In the genomic region with DNA sequence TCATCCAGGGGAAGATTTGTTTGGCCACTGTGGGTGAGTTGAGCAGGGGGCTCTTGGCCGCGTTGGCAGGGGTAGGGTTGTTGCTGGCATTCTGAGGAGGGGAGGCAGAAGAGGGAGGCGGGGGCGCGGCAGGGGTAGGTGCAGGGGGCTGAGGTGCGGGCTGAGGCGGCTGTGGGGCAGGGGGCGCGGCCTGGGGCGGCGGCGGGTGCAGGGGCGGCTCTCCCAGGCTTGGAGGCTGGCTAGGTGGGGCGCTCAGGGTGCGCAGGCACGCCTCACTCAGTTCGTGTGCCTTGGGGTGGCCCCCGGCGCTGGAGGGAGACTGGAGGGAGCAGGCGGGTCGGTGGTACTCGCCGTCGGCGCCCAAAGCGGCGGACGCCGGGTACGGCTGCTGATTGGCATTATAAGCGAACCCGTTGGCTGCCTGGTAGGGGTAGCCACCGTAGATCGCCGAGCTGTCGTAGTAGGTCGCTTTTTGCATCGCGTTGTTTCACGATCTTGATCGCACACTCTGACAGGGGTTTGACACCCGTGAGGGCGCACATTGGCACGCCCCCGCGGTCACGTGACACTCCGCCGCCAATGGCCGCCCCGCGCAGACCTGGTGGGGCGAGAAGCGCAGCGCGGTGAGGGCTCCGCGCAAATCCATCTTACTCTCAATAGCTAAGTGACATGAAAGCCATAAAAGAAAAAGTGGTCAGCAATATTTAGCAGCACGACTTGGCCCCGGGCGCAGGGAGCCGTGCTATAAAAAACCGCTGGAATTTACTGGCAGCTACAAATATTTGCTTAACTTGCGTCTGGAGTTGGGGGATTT, we compare ENCODE assay signal across 1 cellular context.
TF ChIP-seq lines count a peak whose summit lies in the region.

No MANE protein-coding gene starts in this region.

TF ChIP-seq in WTC11, 78 proteins besides CTCF, POLR2A, EP300 and RAD21:
- TF ChIP-seq NFYB (CRISPR knock-in tag; conservative IDR thresholded peaks at IDR 0.05; ENCODE audit: low read depth) (peak; percentile 80), SP1 (CRISPR knock-in tag; conservative IDR thresholded peaks at IDR 0.05) (no peak), ZNF671 (CRISPR knock-in tag; IDR thresholded peaks at IDR 0.05) (no peak)
- TF ChIP-seq, protein P1, sequence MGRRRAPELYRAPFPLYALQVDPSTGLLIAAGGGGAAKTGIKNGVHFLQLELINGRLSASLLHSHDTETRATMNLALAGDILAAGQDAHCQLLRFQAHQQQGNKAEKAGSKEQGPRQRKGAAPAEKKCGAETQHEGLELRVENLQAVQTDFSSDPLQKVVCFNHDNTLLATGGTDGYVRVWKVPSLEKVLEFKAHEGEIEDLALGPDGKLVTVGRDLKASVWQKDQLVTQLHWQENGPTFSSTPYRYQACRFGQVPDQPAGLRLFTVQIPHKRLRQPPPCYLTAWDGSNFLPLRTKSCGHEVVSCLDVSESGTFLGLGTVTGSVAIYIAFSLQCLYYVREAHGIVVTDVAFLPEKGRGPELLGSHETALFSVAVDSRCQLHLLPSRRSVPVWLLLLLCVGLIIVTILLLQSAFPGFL (CRISPR knock-in tag; IDR thresholded peaks at IDR 0.05; ENCODE audit: borderline replicate concordance): no peak
- TF ChIP-seq, protein P2, sequence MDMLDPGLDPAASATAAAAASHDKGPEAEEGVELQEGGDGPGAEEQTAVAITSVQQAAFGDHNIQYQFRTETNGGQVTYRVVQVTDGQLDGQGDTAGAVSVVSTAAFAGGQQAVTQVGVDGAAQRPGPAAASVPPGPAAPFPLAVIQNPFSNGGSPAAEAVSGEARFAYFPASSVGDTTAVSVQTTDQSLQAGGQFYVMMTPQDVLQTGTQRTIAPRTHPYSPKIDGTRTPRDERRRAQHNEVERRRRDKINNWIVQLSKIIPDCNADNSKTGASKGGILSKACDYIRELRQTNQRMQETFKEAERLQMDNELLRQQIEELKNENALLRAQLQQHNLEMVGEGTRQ (CRISPR knock-in tag; IDR thresholded peaks at IDR 0.05): peak; percentile 93
- TF ChIP-seq, protein P3, sequence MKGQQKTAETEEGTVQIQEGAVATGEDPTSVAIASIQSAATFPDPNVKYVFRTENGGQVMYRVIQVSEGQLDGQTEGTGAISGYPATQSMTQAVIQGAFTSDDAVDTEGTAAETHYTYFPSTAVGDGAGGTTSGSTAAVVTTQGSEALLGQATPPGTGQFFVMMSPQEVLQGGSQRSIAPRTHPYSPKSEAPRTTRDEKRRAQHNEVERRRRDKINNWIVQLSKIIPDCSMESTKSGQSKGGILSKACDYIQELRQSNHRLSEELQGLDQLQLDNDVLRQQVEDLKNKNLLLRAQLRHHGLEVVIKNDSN (CRISPR knock-in tag; IDR thresholded peaks at IDR 0.05): peak; percentile 91
TF ChIP-seq in WTC11: peak in this region for 3.
